8 cellular contexts compared by ENCODE assay signal in the genomic region with DNA sequence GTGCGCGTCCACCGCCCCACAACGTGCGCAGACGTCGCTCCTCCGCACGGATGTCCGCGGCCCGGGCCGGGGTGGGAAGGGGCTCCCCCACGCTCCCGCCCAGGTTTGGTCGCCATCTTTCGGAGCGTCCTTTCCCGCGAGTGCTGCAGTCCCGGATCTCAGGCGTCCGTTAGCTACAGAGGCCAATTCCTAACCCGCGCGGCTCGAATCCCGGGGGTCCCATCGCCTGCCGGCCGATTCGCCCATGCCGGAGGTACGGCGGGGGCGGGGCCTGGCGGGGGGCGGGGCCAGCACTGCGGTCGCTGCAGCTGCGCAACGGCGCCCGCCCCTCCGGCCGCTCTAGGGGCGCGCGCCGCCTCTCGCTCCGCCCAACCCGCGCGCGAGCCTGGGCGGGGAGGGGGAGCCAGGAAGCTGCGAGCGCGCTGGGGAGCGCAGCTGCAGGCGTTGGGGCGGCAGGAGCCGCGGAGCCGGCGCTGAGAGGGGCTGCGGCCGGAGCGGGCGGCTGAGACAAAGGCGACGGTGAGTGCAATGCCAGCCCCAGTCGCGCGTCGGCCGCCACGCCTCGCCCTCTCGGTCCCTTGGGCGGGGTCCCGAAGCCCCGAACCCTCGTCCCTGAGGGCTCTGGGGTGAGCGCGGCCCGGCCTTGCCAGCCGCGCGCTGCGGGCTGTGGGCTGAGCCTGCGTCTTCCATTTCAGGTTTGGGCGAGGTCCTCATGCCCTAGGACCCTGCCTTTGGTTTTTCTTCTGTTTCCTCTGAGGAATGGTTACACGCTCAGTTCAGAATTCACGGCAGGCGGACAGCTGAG. TPM values are rescaled to one million over a fixed set of nuclear protein-coding genes. Genes with fewer than 3 reads are reported as not detected.
DNase-seq lines count a peak whose midpoint lies in the region; ATAC-seq and TF ChIP-seq lines count a peak whose summit lies in the region.

A gene with protein sequence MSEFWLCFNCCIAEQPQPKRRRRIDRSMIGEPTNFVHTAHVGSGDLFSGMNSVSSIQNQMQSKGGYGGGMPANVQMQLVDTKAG (plus strand): TSS at position 406 of the 805 bp plus-strand sequence. CDS start 95,441 bp downstream, outside the sequence.

- H3K18ac ChIP-seq in neuronal stem cell (ENCODE audit: low read length): peak within 1 kb of the TSS; percentile 98

- no peak for TF ChIP-seq CTCF in subcutaneous adipose tissue (IDR thresholded peaks at IDR 0.05; ENCODE audit: low read depth)

- no peak within 1 kb of the TSS for H2BK120ac ChIP-seq in neuronal stem cell (ENCODE audit: low read depth, low read length)

- ATAC-seq in GM21786 (IDR thresholded peaks at IDR 0.05; ENCODE audit: unreplicated experiment): peak; percentile 74

- H3K9me2 ChIP-seq in Karpas-422 (replicated peaks; ENCODE audit: insufficient read depth, low read length): no peaks in the 10 kb centered on the region

- WGBS in neuronal stem cell (ENCODE audit: extremely low coverage in 2 of 2, insufficient read length in 2 of 2, insufficient replicate concordance in 1 of 2), 2 donors: no CpG with 5 or more reads among the region's 97 CpGs

- peaks cover 55% of the 10 kb centered on the region for H3K4me1 ChIP-seq in Karpas-422 (ENCODE audit: low read length)
- H3K4me1 ChIP-seq in neuronal stem cell (ENCODE audit: control insufficient read depth in 2 of 2, insufficient read depth in 1 of 2, low read depth in 1 of 2, low read length in 2 of 2): peaks cover 0 to 2% of the 10 kb centered on the region in 2 donors

- peak within 1 kb of the TSS; percentile 53 for H4K91ac ChIP-seq in neuronal stem cell (ENCODE audit: low read depth, low read length, poor library complexity)

- H2AK5ac ChIP-seq in neuronal stem cell (ENCODE audit: low read depth, low read length): peak within 1 kb of the TSS; percentile 63

- H3K27ac ChIP-seq in Karpas-422 (ENCODE audit: low read length) (peak within 1 kb of the TSS; percentile 83), neuronal stem cell (replicated peaks; ENCODE audit: low read length) (peak within 1 kb of the TSS; percentile 96)

- H2AFZ ChIP-seq in Karpas-422 (ENCODE audit: low read length): no peak within 1 kb of the TSS
- peak within 1 kb of the TSS; percentile 98 for H2AFZ ChIP-seq in neuronal stem cell (ENCODE audit: low read length)

- H3K36me3 ChIP-seq in Karpas-422 (ENCODE audit: insufficient read depth, low read length) (peaks cover 8% of the 10 kb centered on the region; the same call in 1 of the 2 replicates), neuronal stem cell (replicated peaks in 1 of 2; ENCODE audit: control insufficient read depth in 2 of 2, insufficient read depth in 2 of 2, low read length in 2 of 2) (no peaks in the 10 kb centered on the region)

- peaks cover 70% of the 10 kb centered on the region for H3K79me2 ChIP-seq in Karpas-422 (ENCODE audit: low read length)

- H3K4me3 ChIP-seq in Karpas-422 (ENCODE audit: low read length) (peak within 1 kb of the TSS; percentile 98), neuronal stem cell (ENCODE audit: low read length in 2 of 2) (peak within 1 kb of the TSS; percentile 84 to 99)

- H4K20me1 ChIP-seq in Karpas-422 (ENCODE audit: insufficient read depth, low read depth, low read length): peaks cover 5% of the 10 kb centered on the region; the same call in 1 of the 2 replicates

- H2BK15ac ChIP-seq in neuronal stem cell (ENCODE audit: low read length): no peak within 1 kb of the TSS

- peak within 1 kb of the TSS; percentile 86 for H3K4me2 ChIP-seq in Karpas-422 (ENCODE audit: low read depth, low read length, poor library complexity, severe bottlenecking)
- H3K4me2 ChIP-seq in neuronal stem cell (ENCODE audit: insufficient read depth, low read length, poor library complexity, severe bottlenecking): peak within 1 kb of the TSS; percentile 59

- peak; percentile 87 for DNase-seq in EH (ENCODE audit: low read depth)
- DNase-seq in Karpas-422: peak; percentile 97
- peak; percentile 33 for DNase-seq in SIG-M5 (lab: John Stamatoyannopoulos, UW)
- DNase-seq in activated naive CD4-positive, alpha-beta T cell treated with Interleukin-2 at 50 U/mL for 16 hours: peak; percentile 86
- peak; percentile 73 for DNase-seq in foreskin melanocyte
- peak; percentile 92 for DNase-seq in neuronal stem cell (ENCODE audit: low spot score)

- H3K79me1 ChIP-seq in neuronal stem cell (ENCODE audit: low read depth, low read length): no peaks in the 10 kb centered on the region

- H3K14ac ChIP-seq in neuronal stem cell (ENCODE audit: low read length): peak within 1 kb of the TSS; percentile 56

- peak within 1 kb of the TSS; percentile 53 for H3K4ac ChIP-seq in neuronal stem cell (ENCODE audit: low read length)

- H3K9me3 ChIP-seq in Karpas-422 (ENCODE audit: low read length) (no peaks in the 10 kb centered on the region), neuronal stem cell (replicated peaks in 1 of 2; ENCODE audit: control insufficient read depth in 2 of 2, insufficient read depth in 1 of 2, low read depth in 1 of 2, low read length in 2 of 2) (no peaks in the 10 kb centered on the region)

- H2BK5ac ChIP-seq in neuronal stem cell (ENCODE audit: low read length): peak within 1 kb of the TSS; percentile 82

- H3K27me3 ChIP-seq in Karpas-422 (ENCODE audit: low read length) (no peaks in the 10 kb centered on the region), neuronal stem cell (ENCODE audit: control insufficient read depth in 3 of 3, insufficient read depth in 3 of 3, low read depth in 1 of 3, low read length in 3 of 3) (no peaks in the 10 kb centered on the region)

- H4K8ac ChIP-seq in neuronal stem cell (ENCODE audit: low read depth, low read length): no peak within 1 kb of the TSS

- peak within 1 kb of the TSS; percentile 95 for H3K23ac ChIP-seq in neuronal stem cell (ENCODE audit: low read depth, low read length, poor library complexity)

- H2BK12ac ChIP-seq in neuronal stem cell (ENCODE audit: low read length): no peak within 1 kb of the TSS

- peak within 1 kb of the TSS; percentile 96 for H3K9ac ChIP-seq in Karpas-422 (ENCODE audit: low read length)
- peak within 1 kb of the TSS; percentile 90 for H3K9ac ChIP-seq in neuronal stem cell (ENCODE audit: low read depth, low read length, poor library complexity)

RNA-seq across cellular contexts. Expression of the gene that starts here (rescaled TPM):
- 57.4 and 143 TPM in 2 replicates for total RNA-seq in Karpas-422 (2014; rRNA removed; shearing (Covaris generic); ENCODE audit: low replicate concordance)
- polyA plus RNA-seq in neuronal stem cell (2013, experiment 1 of 2): 25.1 TPM
- 25.5 TPM for polyA plus RNA-seq in neuronal stem cell (2013, experiment 2 of 2)
- total RNA-seq in subcutaneous adipose tissue: 10 to 100 TPM; 30.0 to 48.3 (median 39.4) TPM

Comparison
In these comparisons a context has a peak if more than half of its experiments do, and no peak if none do; other contexts are left out.
1. Peak in every context shown above with its lines: DNase-seq, ATAC-seq, H3K4me3 ChIP-seq and H3K27ac ChIP-seq.
2. DNase-seq: peak in every context shown above with its lines; median percentile 97 in Karpas-422; 92 in neuronal stem cell; 87 in EH; 86 in activated naive CD4-positive, alpha-beta T cell treated with Interleukin-2 at 50 U/mL for 16 hours; 73 in foreskin melanocyte; 33 in SIG-M5.